Comparison of ENCODE assay signal across 9 cellular contexts in genomic region chr14:98867726-98868125, GRCh38.
"Had no signal": no experiment of that assay in that cellular context is flagged by ENCODE, and none has a peak within 500 bp of the region (broad histone marks: within the 10 kb centered on the region; RNA-seq: fewer than 3 reads in every experiment).

No MANE protein-coding gene starts in this region.

- H3K36me3 ChIP-seq: HAP-1 had no signal

- H3K9ac ChIP-seq: GM23248 had no signal

- H3K4me3 ChIP-seq: GM23248, HAP-1, K562 had no signal

- ATAC-seq: HCT116, K562 had no signal

- H3K4me3 Mint-ChIP-seq: HFFc6 had no signal

- H3K4me1 ChIP-seq: HAP-1 had no signal

- H3K27ac ChIP-seq: GM23248, HL-60 had no signal

- H2AFZ ChIP-seq: GM23248 had no signal

- DNase-seq: GM23248, GOT3, H7, HFFc6, KG1 had no signal

- H3K9me3 ChIP-seq: HAP-1 had no signal

- H3K27ac Mint-ChIP-seq: HFFc6 had no signal
